7 cellular contexts compared by ENCODE assay signal in genomic region chr17:80981062-80981902, GRCh38. TPM values are rescaled to one million over a fixed set of nuclear protein-coding genes. Genes with fewer than 3 reads are reported as not detected.
DNase-seq lines count a peak whose midpoint lies in the region; ATAC-seq, FAIRE-seq and TF ChIP-seq lines count a peak whose summit lies in the region.

No MANE protein-coding gene starts in this region.

- in situ Hi-C loops in Panc1 (cut with HindIII; ENCODE audit: low pct_unique_long_range_greater_than_20kb, low sequenced_read_pairs) (no loop called here), brain microvascular endothelial cell (cut with HindIII; ENCODE audit: low pct_ligation_motif_present, low sequenced_read_pairs) (no loop called here)

- H3K27me3 ChIP-seq in Panc1 (ENCODE audit: control insufficient read depth, insufficient read depth, low read length) (no peaks in the 10 kb centered on the region), brain microvascular endothelial cell (replicated peaks) (no peaks in the 10 kb centered on the region), lung (ENCODE audit: control insufficient read depth, insufficient read depth) (no peaks in the 10 kb centered on the region), small intestine (ENCODE audit: control insufficient read depth in 2 of 2, insufficient read depth in 2 of 2, low read length in 2 of 2) (peaks cover 0 to 3% of the 10 kb centered on the region in 2 donors)

- peak; percentile 72 for ATAC-seq in Panc1
- no peak for ATAC-seq in lung (ENCODE audit: insufficient read depth, low FRiP score)
- no peak for ATAC-seq in GM19324 (IDR thresholded peaks at IDR 0.05; ENCODE audit: low FRiP score, unreplicated experiment)

- H3K27ac ChIP-seq in Panc1 (ENCODE audit: low read length) (no peak overlapping the region), brain microvascular endothelial cell (no peak overlapping the region), lung (ENCODE audit: low read depth in 1 of 2, low read length in 1 of 2) (no peak overlapping the region), small intestine (ENCODE audit: low read depth in 1 of 2, low read length in 1 of 2) (no peak overlapping the region)

- 8 to 12% methylated on average over 44 to 65 of the region's 65 CpGs for WGBS in lung, 2 donors
- 5 to 12% (median 7%) methylated on average over 19 to 65 of the region's 65 CpGs for WGBS in small intestine, 3 donors

- CTCF ChIA-PET in Panc1 (lab: Charles Lee): no interaction called here

- TF ChIP-seq POLR2A in GM12891 (IDR thresholded peaks at IDR 0.05; ENCODE audit: low read depth, low read length): no peak

- H3K9me3 ChIP-seq in Panc1 (ENCODE audit: control insufficient read depth, insufficient read depth, low read depth, low read length) (no peaks in the 10 kb centered on the region), lung (ENCODE audit: control insufficient read depth in 2 of 2, insufficient read depth in 1 of 2, low read length in 1 of 2) (no peaks in the 10 kb centered on the region), small intestine (ENCODE audit: control insufficient read depth, low read depth) (no peaks in the 10 kb centered on the region)

- peak; percentile 88 for DNase-seq in GM12891 (ENCODE audit: insufficient read length, low spot score)
- DNase-seq in Panc1 (ENCODE audit: low read depth, low spot score): no peak
- no peak for DNase-seq in brain microvascular endothelial cell
- DNase-seq in lung (ENCODE audit: low spot score): no peak
- no peak for DNase-seq in NCI-H2081 treated with DMSO at 0.1 percent for 48 hours (lab: John Stamatoyannopoulos, UW)
- DNase-seq in small intestine: no peak

- H3K4me3 ChIP-seq in Panc1 (ENCODE audit: low read depth in 2 of 2, low read length in 2 of 2) (peak overlapping the region; percentile 20 to 31; a peak in 2 of 4 replicates), brain microvascular endothelial cell (ENCODE audit: low read depth, low read length) (no peak overlapping the region), lung (no peak overlapping the region), small intestine (ENCODE audit: low read depth in 1 of 2, low read length in 2 of 2) (no peak overlapping the region)

- H3K4me1 ChIP-seq in Panc1 (ENCODE audit: control insufficient read depth, insufficient read depth, low read length) (no peaks in the 10 kb centered on the region), lung (ENCODE audit: control insufficient read depth in 2 of 2, insufficient read depth in 2 of 2, low read length in 2 of 2) (peaks cover 0 to 4% of the 10 kb centered on the region in 2 donors), small intestine (ENCODE audit: control insufficient read depth in 2 of 2, insufficient read depth in 1 of 2, low read depth in 1 of 2, low read length in 1 of 2) (no peaks in the 10 kb centered on the region)

- BruUV-seq in Panc1 (replicated peaks; lab: Mats Ljungman, UMichigan): no TSS peak

- FAIRE-seq in GM12891 (lab: Jason Lieb, UNC) (no peak), small intestine (lab: Jason Lieb, UNC) (no peak)

- intact Hi-C loops in Panc1 (cut with micrococcal nuclease; ENCODE audit: unreplicated experiment): loop anchor here (5.0 kb wide), 1 partner anchor 554 kb away; no protein-coding TSS in a partner anchor

- H3K36me3 ChIP-seq in Panc1 (ENCODE audit: control insufficient read depth, insufficient read depth, low read length) (no peaks in the 10 kb centered on the region), brain microvascular endothelial cell (replicated peaks) (no peaks in the 10 kb centered on the region), lung (ENCODE audit: control insufficient read depth in 2 of 2, insufficient read depth in 2 of 2, low read length in 2 of 2) (no peaks in the 10 kb centered on the region), small intestine (ENCODE audit: control insufficient read depth in 2 of 2, insufficient read depth in 2 of 2, low read length in 2 of 2) (no peaks in the 10 kb centered on the region)

- peak; percentile 97 for TF ChIP-seq CTCF in Panc1 (IDR thresholded peaks at IDR 0.05)
- TF ChIP-seq CTCF in brain microvascular endothelial cell (IDR thresholded peaks at IDR 0.05; ENCODE audit: low read depth, low read length, missing control alignments): peak; percentile 37
- peak; percentile 63 for TF ChIP-seq CTCF in lung (IDR thresholded peaks at IDR 0.05; ENCODE audit: control extremely low read depth, extremely low read depth)

- POLR2A ChIA-PET in Panc1 (lab: Charles Lee): no interaction called here

TF ChIP-seq in GM12891, 5 proteins besides CTCF, POLR2A, EP300 and RAD21:
- TF ChIP-seq POLR2AphosphoS5 (IDR thresholded peaks at IDR 0.05; ENCODE audit: low read depth, low read length) (no peak), POU2F2 (IDR thresholded peaks at IDR 0.05; ENCODE audit: low read depth, low read length) (no peak), TAF1 (IDR thresholded peaks at IDR 0.05; ENCODE audit: low read depth, low read length) (no peak), PAX5 (IDR thresholded peaks at IDR 0.05; ENCODE audit: insufficient read depth, low read length, severe bottlenecking) (no peak), SPI1 (IDR thresholded peaks at IDR 0.05; ENCODE audit: low read depth, low read length) (no peak)

RNA-seq across cellular contexts. Expression of gene CHMP6, which starts 10.4 kb away (rescaled TPM):
- polyA plus RNA-seq in GM12891 (2012; ENCODE audit: low read depth, missing spikeins): 11.2 TPM
- total RNA-seq in Panc1 (2021; ENCODE audit: unreplicated experiment): 43.7 TPM
- polyA plus RNA-seq in Panc1 (2012; ENCODE audit: insufficient read length): 39.1 TPM
- 10 to 100 TPM; 18.2 to 36.3 TPM for total RNA-seq in lung
- polyA plus RNA-seq in lung: 10 to 100 TPM; 31.5 to 32.9 TPM
- 10 to 100 TPM; 29.0 to 35.8 (median 34.6) TPM for polyA plus RNA-seq in small intestine

RNA-seq across cellular contexts. Expression of gene BAIAP2, which starts 53.7 kb away (rescaled TPM):
- polyA plus RNA-seq in GM12891 (2012; ENCODE audit: low read depth, missing spikeins): 2.2 TPM
- total RNA-seq in Panc1 (2021; ENCODE audit: unreplicated experiment) (125 TPM), lung (100 to 1,000 TPM in 1 of 2 donors, 10 to 100 TPM in 1; 94.3 to 141 TPM)
- polyA plus RNA-seq in Panc1 (2012; ENCODE audit: insufficient read length): 117 TPM
- polyA plus RNA-seq in lung (10 to 100 TPM; 59.2 to 61.2 TPM), small intestine (10 to 100 TPM in 1 of 3 donors, 1 to 10 TPM in 2; 1.8 to 14.5 (median 3.8) TPM)

Comparison
In these comparisons a context has a peak if more than half of its experiments do, and no peak if none do; other contexts are left out.
1. H3K4me3 ChIP-seq: peak in Panc1 (2 of 2); none in brain microvascular endothelial cell (single experiment), lung (single experiment) and small intestine (0 of 2).
2. CTCF ChIP-seq: peak in every context shown above with its lines; median percentile 97 in Panc1; 63 in lung; 37 in brain microvascular endothelial cell.